In genomic region chr7:116598278-116598677, GRCh38 we compare ENCODE assay signal across 12 cellular contexts.
A peak's percentile ranks its signal among the peaks of the same experiment; 100 is the strongest.
DNase-seq lines count a peak whose midpoint lies in the region; ATAC-seq, FAIRE-seq and TF ChIP-seq lines count a peak whose summit lies in the region.
"Had no signal": no experiment of that assay in that cellular context is flagged by ENCODE, and none has a peak within 500 bp of the region (broad histone marks: within the 10 kb centered on the region; RNA-seq: fewer than 3 reads in every experiment).

No MANE protein-coding gene starts in this region.

- H3K9me3 ChIP-seq in K562 (replicated peaks; ENCODE audit: control insufficient read depth, insufficient read depth, low read depth, low read length) (no peaks in the 10 kb centered on the region), left lung (no peaks in the 10 kb centered on the region), vagina (no peaks in the 10 kb centered on the region)
- H3K9me3 ChIP-seq: ascending aorta had no signal

- CTCF ChIA-PET in K562 (lab: Yijun Ruan, JAX; ENCODE audit: low intra/inter-chr PET ratio) = interaction anchor here (0.5 to 1.9 kb wide), 7 partner anchors 9 to 788 kb away, joined by 3 to 30 read pairs (median 3); no protein-coding TSS in a partner anchor

- H3K27ac ChIP-seq in GM23338 (ENCODE audit: low read depth) (no peak overlapping the region), K562 (ENCODE audit: extremely low read depth, low read depth, low read length) (no peak overlapping the region), left lung (no peak overlapping the region), vagina (no peak overlapping the region)
- H3K27ac ChIP-seq: ascending aorta had no signal

- TF ChIP-seq POLR2A in K562 (conservative IDR thresholded peaks at IDR 0.05) (no peak), vagina (IDR thresholded peaks at IDR 0.05) (no peak)

- peaks cover 1% of the 10 kb centered on the region for H3K27me3 Mint-ChIP-seq in GM23338 (ENCODE audit: insufficient read depth, low read depth, poor library complexity)

- no peaks in the 10 kb centered on the region for H4K20me1 ChIP-seq in GM23338 (replicated peaks; ENCODE audit: insufficient read depth)
- no peaks in the 10 kb centered on the region for H4K20me1 ChIP-seq in K562 (replicated peaks; ENCODE audit: control insufficient read depth, insufficient read depth, low read length)

- H3K9ac ChIP-seq in K562 (ENCODE audit: insufficient read depth in 1 of 2, low read depth in 2 of 2, low read length in 2 of 2) = peak overlapping the region in 1 of 2 experiments; percentile 7; a peak in 1 of 4 replicates

- peaks cover 4% of the 10 kb centered on the region for H3K4me1 ChIP-seq in GM23338 (ENCODE audit: insufficient read depth)
- no peaks in the 10 kb centered on the region for H3K4me1 ChIP-seq in K562 (replicated peaks in 1 of 2; ENCODE audit: control insufficient read depth in 2 of 2, insufficient read depth in 2 of 2, low read length in 2 of 2)
- H3K4me1 ChIP-seq in left lung = no peaks in the 10 kb centered on the region
- H3K4me1 ChIP-seq in vagina = no peaks in the 10 kb centered on the region
- H3K4me1 ChIP-seq: ascending aorta had no signal

- no peak overlapping the region for H3K4me3 Mint-ChIP-seq in GM23338
- H3K4me3 Mint-ChIP-seq: natural killer cell treated with Interleukin-12 subunit alpha and Interleukin-12 subunit beta and Interleukin-15 and Interleukin-18, amount 100 ng/mL, for 72 hours had no signal

- peak; percentile 89 to 92 for TF ChIP-seq RAD21 in K562 (CRISPR knock-in tag; conservative IDR thresholded peaks at IDR 0.05 in 1 of 2, IDR thresholded peaks at IDR 0.05 in 1 of 2)

- POLR2A ChIA-PET in K562 (lab: Yijun Ruan, JAX) = interaction anchor here (1.3 kb wide), 1 partner anchor 208 kb away, joined by 4 read pairs; no protein-coding TSS in a partner anchor

- H3K4me1 Mint-ChIP-seq in GM23338 = peaks cover 4% of the 10 kb centered on the region

- H3K9me3 Mint-ChIP-seq in GM23338 = no peaks in the 10 kb centered on the region
- H3K9me3 Mint-ChIP-seq: natural killer cell treated with Interleukin-12 subunit alpha and Interleukin-12 subunit beta and Interleukin-15 and Interleukin-18, amount 100 ng/mL, for 72 hours had no signal

- no peak for TF ChIP-seq EP300 in K562 (IDR thresholded peaks at IDR 0.05; ENCODE audit: low read length)

- H3K27me3 ChIP-seq in GM23338 (ENCODE audit: insufficient read depth) = no peaks in the 10 kb centered on the region
- H3K27me3 ChIP-seq in K562 (ENCODE audit: control insufficient read depth in 2 of 2, insufficient read depth in 2 of 2, low read length in 2 of 2) = peaks cover 7 to 15% of the 10 kb centered on the region in 2 experiments; a peak in 3 of 5 replicates
- H3K27me3 ChIP-seq in left lung = no peaks in the 10 kb centered on the region
- no peaks in the 10 kb centered on the region for H3K27me3 ChIP-seq in vagina
- H3K27me3 ChIP-seq: ascending aorta had no signal

- in situ Hi-C loops in K562 (cut with MboI) = no loop called here

- intact Hi-C loops in K562 (cut with micrococcal nuclease) (loop anchor here (1.0 to 10.0 kb wide), 4 partner anchors 129 to 527 kb away; no protein-coding TSS in a partner anchor), left lung (cut with DNase I) (loop anchor here in 1 of 2 donors (10.0 kb wide), 1 partner anchor 423 kb away; no protein-coding TSS in a partner anchor), vagina (cut with DNase I) (no loop called here)

- no peaks in the 10 kb centered on the region for H3K9me1 ChIP-seq in K562 (ENCODE audit: control insufficient read depth, insufficient read depth, low read length)

- DNase-seq in Ammon's horn (ENCODE audit: low spot score) = peak; percentile 19
- DNase-seq in GM23338 (ENCODE audit: low spot score) = no peak
- peak; percentile 36 to 65 (median 48) for DNase-seq in K562 (ENCODE audit: extremely low read depth in 1 of 4, low spot score in 3 of 4)
- no peak for DNase-seq in left lung
- no peak for DNase-seq in vagina (ENCODE audit: extremely low spot score in 2 of 2)
- no peak for DNase-seq in stimulated activated naive CD8-positive, alpha-beta T cell treated with anti-CD3 and anti-CD28 coated beads, Interleukin-15, Interleukin-2, amounts not matched to agents 100 U/mL and 50 U/mL, for 24 hours
- DNase-seq: NCI-H1048 had no signal

- H3K79me2 ChIP-seq in GM23338 (replicated peaks; ENCODE audit: insufficient read depth) = no peaks in the 10 kb centered on the region
- no peaks in the 10 kb centered on the region for H3K79me2 ChIP-seq in K562 (ENCODE audit: control insufficient read depth, insufficient read depth, low read length)

- H3K27ac Mint-ChIP-seq in GM23338 = no peak overlapping the region
- H3K27ac Mint-ChIP-seq: natural killer cell treated with Interleukin-12 subunit alpha and Interleukin-12 subunit beta and Interleukin-15 and Interleukin-18, amount 100 ng/mL, for 72 hours had no signal

- H3K36me3 ChIP-seq in GM23338 (ENCODE audit: insufficient read depth) (no peaks in the 10 kb centered on the region), K562 (ENCODE audit: control insufficient read depth, insufficient read depth, low read length) (no peaks in the 10 kb centered on the region), left lung (no peaks in the 10 kb centered on the region), vagina (no peaks in the 10 kb centered on the region)
- H3K36me3 ChIP-seq: ascending aorta had no signal

- H3K36me3 Mint-ChIP-seq in GM23338 (ENCODE audit: low read depth) = no peaks in the 10 kb centered on the region
- H3K36me3 Mint-ChIP-seq: natural killer cell treated with Interleukin-12 subunit alpha and Interleukin-12 subunit beta and Interleukin-15 and Interleukin-18, amount 100 ng/mL, for 72 hours had no signal

- BruUV-seq in K562 (replicated peaks; lab: Mats Ljungman, UMichigan) = no TSS peak

- TF ChIP-seq CTCF in GM23338 (conservative IDR thresholded peaks at IDR 0.05; ENCODE audit: low read depth in 2 of 2) = peak; percentile 38 to 74
- peak; percentile 76 to 95 (median 89) for TF ChIP-seq CTCF in K562 (IDR thresholded peaks at IDR 0.05 in 2 of 3, conservative IDR thresholded peaks at IDR 0.05 in 1 of 3; ENCODE audit: insufficient read depth in 2 of 3, low read depth in 1 of 3, low read length in 3 of 3)
- TF ChIP-seq CTCF in left lung (IDR thresholded peaks at IDR 0.05) = no peak
- no peak for TF ChIP-seq CTCF in vagina (IDR thresholded peaks at IDR 0.05)

- 2% methylated on average over 5 of the region's 5 CpGs for WGBS in K562 (ENCODE audit: insufficient coverage, low coverage, missing lambda C conversion rate)

- ATAC-seq in GM23338 = peak; percentile 52; the same call in 1 of the 3 replicates
- ATAC-seq in K562 = peak; percentile 98
- ATAC-seq in left lung = peak; percentile 32
- ATAC-seq in HG03442 (IDR thresholded peaks at IDR 0.05; ENCODE audit: unreplicated experiment) = no peak
- ATAC-seq in stimulated activated naive CD8-positive, alpha-beta T cell treated with anti-CD3 and anti-CD28 coated beads, Interleukin-15, Interleukin-2, amounts not matched to agents 100 U/mL and 50 U/mL, for 24 hours = no peak
- ATAC-seq in HG03439 (IDR thresholded peaks at IDR 0.05; ENCODE audit: unreplicated experiment) = no peak

- H3K4me2 ChIP-seq in GM23338 = no peak overlapping the region
- H3K4me2 ChIP-seq in K562 (ENCODE audit: insufficient read depth, low read length) = no peak overlapping the region

- H3K9me2 ChIP-seq in GM23338 (ENCODE audit: insufficient read depth) = 0 out of 2 replicates have a peak, but pooled peaks cover 3% of the 10 kb centered on the region

- H3K4me3 ChIP-seq in GM23338 (no peak overlapping the region), K562 (no peak overlapping the region), left lung (no peak overlapping the region), vagina (no peak overlapping the region)
- H3K4me3 ChIP-seq: ascending aorta had no signal

- no peaks in the 10 kb centered on the region for H3F3A ChIP-seq in GM23338 (replicated peaks; ENCODE audit: low read depth)

- H2AFZ ChIP-seq in GM23338 (0 out of 2 replicates have a peak overlapping the region, but pooled peaks have one; percentile 11), K562 (ENCODE audit: low read depth, low read length) (0 out of 2 replicates have a peak overlapping the region, but pooled peaks have one; percentile 2)

- peak; percentile 78 for FAIRE-seq in K562 (lab: Jason Lieb, UNC)
- FAIRE-seq: RCC 7860 had no signal

TF ChIP-seq in GM23338, 12 proteins besides CTCF, POLR2A, EP300 and RAD21 (continues in another document):
- TF ChIP-seq NANOG (IDR thresholded peaks at IDR 0.05; ENCODE audit: borderline replicate concordance) (no peak), EZH2 (IDR thresholded peaks at IDR 0.05; ENCODE audit: low read depth, unreplicated experiment) (no peak), STAT1 (IDR thresholded peaks at IDR 0.05; ENCODE audit: unreplicated experiment) (no peak), JUNB (IDR thresholded peaks at IDR 0.05; ENCODE audit: unreplicated experiment) (no peak)

TF ChIP-seq in K562, 482 proteins besides CTCF, POLR2A, EP300 and RAD21 (continues in another document):
- TF ChIP-seq XRCC3 (IDR thresholded peaks at IDR 0.05) (no peak), TAF1 (IDR thresholded peaks at IDR 0.05; ENCODE audit: control insufficient read depth, extremely low read depth, insufficient read depth, low read length, severe bottlenecking) (no peak), DNMT1 (IDR thresholded peaks at IDR 0.05) (no peak), ARID1B (IDR thresholded peaks at IDR 0.05) (no peak), CREB1 (IDR thresholded peaks at IDR 0.05) (no peak), CREB1 (CRISPR knock-in tag; IDR thresholded peaks at IDR 0.05) (no peak), PYGO2 (tag; IDR thresholded peaks at IDR 0.05) (no peak), E2F4 (CRISPR knock-in tag; IDR thresholded peaks at IDR 0.05; ENCODE audit: low read depth) (no peak), TARDBP (IDR thresholded peaks at IDR 0.05) (no peak), KDM1A (IDR thresholded peaks at IDR 0.05) (no peak), EHMT2 (IDR thresholded peaks at IDR 0.05) (no peak), ZNF184 (CRISPR knock-in tag; IDR thresholded peaks at IDR 0.05) (no peak), RFX7 (CRISPR knock-in tag; IDR thresholded peaks at IDR 0.05) (no peak)

Comparison
In these comparisons a context has a peak if more than half of its experiments do, and no peak if none do; other contexts are left out.
1. DNase-seq: peak in Ammon's horn (single experiment) and K562 (4 of 4); none in GM23338 (single experiment), left lung (0 of 2), vagina (0 of 2) and stimulated activated naive CD8-positive, alpha-beta T cell treated with anti-CD3 and anti-CD28 coated beads, Interleukin-15, Interleukin-2, amounts not matched to agents 100 U/mL and 50 U/mL, for 24 hours (single experiment).
2. ATAC-seq: peak in GM23338 (single experiment), K562 (single experiment) and left lung (single experiment); none in HG03442 (single experiment), stimulated activated naive CD8-positive, alpha-beta T cell treated with anti-CD3 and anti-CD28 coated beads, Interleukin-15, Interleukin-2, amounts not matched to agents 100 U/mL and 50 U/mL, for 24 hours (single experiment) and HG03439 (single experiment).
3. CTCF ChIP-seq: peak in GM23338 (2 of 2) and K562 (3 of 3); none in left lung (0 of 2) and vagina (0 of 3).